In the genomic region with DNA sequence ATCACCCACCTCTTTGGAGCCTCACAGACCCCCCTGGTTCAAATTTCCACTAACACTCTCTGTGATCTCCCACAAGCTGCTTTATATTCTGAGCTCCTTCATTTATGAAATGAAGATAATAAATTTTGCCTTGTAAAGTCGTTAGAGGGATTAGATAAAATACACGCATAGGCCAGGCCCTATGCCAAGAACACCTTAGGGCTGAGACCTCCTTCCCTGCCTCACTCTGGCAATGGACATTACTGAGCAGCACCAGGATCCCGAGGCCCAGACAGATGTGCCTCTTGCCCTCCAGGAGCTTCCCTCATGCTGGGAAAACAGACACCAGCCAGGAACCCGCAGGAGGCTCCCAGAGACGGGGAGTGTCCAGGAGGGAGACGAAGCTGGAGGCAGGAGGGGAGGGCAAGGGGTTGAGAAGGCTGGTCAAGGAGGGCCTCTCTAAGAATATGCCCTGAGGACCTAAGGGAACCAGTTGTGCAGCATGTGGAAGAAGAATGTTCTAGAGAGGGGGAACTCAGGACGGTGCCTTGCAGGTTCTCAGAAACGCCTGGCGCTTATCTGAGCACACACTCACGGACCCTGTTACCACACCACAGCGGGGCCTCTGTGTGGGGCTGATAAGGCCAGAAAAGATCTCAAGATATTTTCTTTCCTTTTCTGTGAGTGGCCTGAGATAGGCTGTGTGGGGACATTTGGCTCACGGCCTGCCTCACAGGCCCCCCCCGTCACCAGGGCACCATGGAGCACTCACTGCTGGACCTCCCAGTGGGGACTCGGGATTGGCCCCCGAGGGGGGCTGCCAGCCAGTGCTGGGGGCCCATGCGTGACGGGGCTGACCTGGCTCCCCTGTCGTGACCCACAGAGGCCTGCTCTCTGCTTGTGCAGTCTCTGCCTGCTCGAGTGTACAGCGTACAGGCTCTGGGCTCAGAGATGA, we compare ENCODE assay signal across 15 cellular contexts. TPM values are rescaled to one million over a fixed set of nuclear protein-coding genes. Genes with fewer than 3 reads are reported as not detected.
DNase-seq lines count a peak whose midpoint lies in the region; ATAC-seq, FAIRE-seq and TF ChIP-seq lines count a peak whose summit lies in the region.
"Had no signal": no experiment of that assay in that cellular context is flagged by ENCODE, and none has a peak within 500 bp of the region (broad histone marks: within the 10 kb centered on the region; RNA-seq: fewer than 3 reads in every experiment).

No MANE protein-coding gene starts in this region.

- H3K4me3 ChIP-seq in H1 (ENCODE audit: extremely low read depth in 1 of 4, insufficient read depth in 2 of 4, low read depth in 3 of 4, low read length in 4 of 4), result no peak overlapping the region
- no peak overlapping the region for H3K4me3 ChIP-seq in trophoblast cell (ENCODE audit: low read depth, low read length)
- no peak overlapping the region for H3K4me3 ChIP-seq in transverse colon
- H3K4me3 ChIP-seq: A549, SJCRH30, tibial artery had no signal

- TF ChIP-seq CTCF in H1 (IDR thresholded peaks at IDR 0.05; ENCODE audit: control extremely low read depth in 1 of 3, insufficient read depth in 1 of 3, low read depth in 1 of 3, low read length in 3 of 3) (no peak), transverse colon (IDR thresholded peaks at IDR 0.05) (no peak)

- no peak for TF ChIP-seq RAD21 in H1 (IDR thresholded peaks at IDR 0.05 in 1 of 2, conservative IDR thresholded peaks at IDR 0.05 in 1 of 2; ENCODE audit: low read depth in 2 of 2, low read length in 2 of 2)

- H4K8ac ChIP-seq in H1 (ENCODE audit: extremely low read depth, insufficient read depth, low read length), result no peak overlapping the region
- H4K8ac ChIP-seq in trophoblast cell (ENCODE audit: low read depth, low read length), result peak overlapping the region; percentile 67

- peak overlapping the region; percentile 21 for H4K12ac ChIP-seq in trophoblast cell (ENCODE audit: low read depth, low read length)

- H3K56ac ChIP-seq in H1 (replicated peaks; ENCODE audit: insufficient read length, low read depth, low read length), result no peak overlapping the region

- TF ChIP-seq EP300 in H1 (IDR thresholded peaks at IDR 0.05; ENCODE audit: borderline replicate concordance in 1 of 2, low read depth in 2 of 2, low read length in 2 of 2), result no peak
- no peak for TF ChIP-seq EP300 in transverse colon (IDR thresholded peaks at IDR 0.05; ENCODE audit: low read depth)

- no peak overlapping the region for H3K9ac ChIP-seq in H1 (replicated peaks in 1 of 4; ENCODE audit: extremely low read depth in 1 of 4, low read depth in 3 of 4, low read length in 3 of 4)
- H3K9ac ChIP-seq in trophoblast cell (ENCODE audit: low read length), result no peak overlapping the region

- H3K18ac ChIP-seq in H1 (ENCODE audit: extremely low read depth, low read length) (no peak overlapping the region), trophoblast cell (ENCODE audit: low read length) (peak overlapping the region; percentile 89)

- H2AK5ac ChIP-seq in H1 (ENCODE audit: low read depth, low read length), result no peak overlapping the region
- peak overlapping the region; percentile 93 for H2AK5ac ChIP-seq in trophoblast cell (ENCODE audit: low read length)

- intact Hi-C loops in activated CD4-positive, alpha-beta T cell treated with anti-CD3 and anti-CD28 coated beads for 36 hours (cut with DNase I, micrococcal nuclease), result no loop called here
- intact Hi-C loops in transverse colon (cut with DNase I; ENCODE audit: low total_unique reads), result loop anchor here (5.0 to 10.0 kb wide), 2 partner anchors 48 to 235 kb away; no protein-coding TSS in a partner anchor

- H4K91ac ChIP-seq in H1 (replicated peaks; ENCODE audit: insufficient read length, low read length) (no peak overlapping the region), trophoblast cell (ENCODE audit: low read depth, low read length) (peak overlapping the region; percentile 98)

- no peaks in the 10 kb centered on the region for H3K9me3 Mint-ChIP-seq in activated CD4-positive, alpha-beta T cell treated with anti-CD3 and anti-CD28 coated beads for 36 hours (ENCODE audit: low read depth)

- H2AFZ ChIP-seq in H1 (ENCODE audit: low read length) (no peak overlapping the region), trophoblast cell (ENCODE audit: insufficient read depth, low read length, poor library complexity) (no peak overlapping the region)

- H3K27ac Mint-ChIP-seq in activated CD4-positive, alpha-beta T cell treated with anti-CD3 and anti-CD28 coated beads for 36 hours, result peak overlapping the region; percentile 76

- H3K4me3 Mint-ChIP-seq in activated CD4-positive, alpha-beta T cell treated with anti-CD3 and anti-CD28 coated beads for 36 hours, result no peak overlapping the region

- no peak for DNase-seq in activated CD4-positive, alpha-beta T cell treated with anti-CD3 and anti-CD28 coated beads for 36 hours
- no peak for DNase-seq in activated CD4-positive, alpha-beta T cell treated with anti-CD3 and anti-CD28 coated beads, Interleukin-2, amount 50 U/mL, for 4 hours
- DNase-seq in SKM-1 treated with dmso at 0.1 percent for 144 hours (lab: John Stamatoyannopoulos, UW; ENCODE audit: unreplicated experiment) (peak; percentile 12), H1 (ENCODE audit: low read depth in 1 of 2, low spot score in 2 of 2) (no peak), trophoblast cell (peak; percentile 98 to 99), transverse colon (no peak), cerebellar nuclear complex (lab: John Stamatoyannopoulos, UW) (no peak)
- no peak for DNase-seq in central memory CD4-positive, alpha-beta T cell
- DNase-seq: activated CD4-positive, CD25-positive, alpha-beta regulatory T cell treated with anti-CD3 and anti-CD28 coated beads, Interleukin-2, amount 50 U/mL, for 72 hours; activated effector memory CD4-positive, alpha-beta T cell treated with anti-CD3 and anti-CD28 coated beads, Interleukin-2, amount 50 U/mL, for 16 hours; NCI-H187; SJCRH30; tibial artery had no signal

- no peaks in the 10 kb centered on the region for H3K27me3 Mint-ChIP-seq in activated CD4-positive, alpha-beta T cell treated with anti-CD3 and anti-CD28 coated beads for 36 hours

- H3K23ac ChIP-seq in H1 (ENCODE audit: insufficient read length) (no peak overlapping the region), trophoblast cell (ENCODE audit: low read length) (no peak overlapping the region)

- H3K79me1 ChIP-seq in H1 (ENCODE audit: low read depth, low read length) (no peaks in the 10 kb centered on the region), trophoblast cell (ENCODE audit: low read length) (peaks cover 57% of the 10 kb centered on the region)

- H2BK5ac ChIP-seq in H1 (ENCODE audit: low read depth, low read length) (no peak overlapping the region), trophoblast cell (ENCODE audit: low read depth, low read length, poor library complexity) (peak overlapping the region; percentile 90)

- TF ChIP-seq POLR2A in H1 (IDR thresholded peaks at IDR 0.05; ENCODE audit: control extremely low read depth in 1 of 2, low read depth in 2 of 2, low read length in 2 of 2) (no peak), transverse colon (IDR thresholded peaks at IDR 0.05) (no peak)

- H3K4me1 Mint-ChIP-seq in activated CD4-positive, alpha-beta T cell treated with anti-CD3 and anti-CD28 coated beads for 36 hours, result peaks cover 56% of the 10 kb centered on the region

- H3K23me2 ChIP-seq in H1 (ENCODE audit: low read depth, low read length), result no peaks in the 10 kb centered on the region

- ATAC-seq in activated CD4-positive, alpha-beta T cell treated with anti-CD3 and anti-CD28 coated beads for 36 hours, result no peak
- ATAC-seq: A549 had no signal

- no peaks in the 10 kb centered on the region for H3K9me3 ChIP-seq in H1 (ENCODE audit: insufficient read depth in 2 of 2, low read depth in 1 of 2, low read length in 1 of 2)
- peaks cover 2% of the 10 kb centered on the region for H3K9me3 ChIP-seq in trophoblast cell (ENCODE audit: insufficient read depth, low read depth, low read length)
- H3K9me3 ChIP-seq in transverse colon, result no peaks in the 10 kb centered on the region
- H3K9me3 ChIP-seq: A549, SJCRH30, tibial artery had no signal

- POLR2A ChIA-PET in activated CD4-positive, alpha-beta T cell treated with anti-CD3 and anti-CD28 coated beads for 36 hours (lab: Charles Lee), result interaction anchor here (1.0 kb wide), 1 partner anchor 11 kb away, joined by 3 read pairs; no protein-coding TSS in a partner anchor
- POLR2A ChIA-PET in H1 (lab: Charles Lee; ENCODE audit: partially characterized antibody), result interaction anchor here (1.0 to 2.2 kb wide), 2 partner anchors 13 to 71 kb away, joined by 3 to 6 read pairs; partner anchors contain the start of gene UBL7

- H4K5ac ChIP-seq in H1 (ENCODE audit: insufficient read length, low read depth, low read length), result no peak overlapping the region

- no peak overlapping the region for H3K27ac ChIP-seq in H1 (ENCODE audit: low read depth, low read length)
- peak overlapping the region; percentile 89 for H3K27ac ChIP-seq in trophoblast cell (ENCODE audit: low read depth, low read length)
- H3K27ac ChIP-seq in transverse colon, result peak overlapping the region in 1 of 4 donors; percentile 9
- H3K27ac ChIP-seq: A549, SJCRH30, tibial artery had no signal

- whole genome bisulfite sequencing in H1 (ENCODE audit: extremely low coverage in 1 of 2, insufficient coverage in 1 of 2, insufficient read length in 1 of 2, insufficient replicate concordance in 2 of 2, low coverage in 1 of 2, low lambda C conversion rate in 2 of 2, missing lambda C conversion rate in 1 of 2), 2 experiments, result 90% methylated on average over 20 of the region's 20 CpGs; no CpG with 5 or more reads in 1 of the 2 experiments
- WGBS in trophoblast cell (ENCODE audit: extremely low coverage, insufficient coverage, insufficient read length), result no CpG with 5 or more reads among the region's 20 CpGs
- WGBS in transverse colon (ENCODE audit: low coverage in 1 of 2), 2 donors, result 76 to 86% methylated on average over 3 to 18 of the region's 20 CpGs

- H2BK20ac ChIP-seq in H1 (ENCODE audit: low read length), result no peak overlapping the region

- H2BK15ac ChIP-seq in H1 (ENCODE audit: low read length), result no peak overlapping the region

- no peak overlapping the region for H2BK120ac ChIP-seq in H1 (replicated peaks; ENCODE audit: low read depth, low read length)
- peak overlapping the region; percentile 98 for H2BK120ac ChIP-seq in trophoblast cell (ENCODE audit: insufficient read depth, low read length, poor library complexity)

- H3K27me3 ChIP-seq in H1 (replicated peaks in 1 of 4; ENCODE audit: control insufficient read depth in 3 of 4, extremely low read depth in 1 of 4, insufficient read depth in 3 of 4, low read length in 3 of 4) (no peaks in the 10 kb centered on the region), trophoblast cell (ENCODE audit: insufficient read depth, low read length) (no peaks in the 10 kb centered on the region), transverse colon (no peaks in the 10 kb centered on the region)

- no peak overlapping the region for H3K4me2 ChIP-seq in H1 (ENCODE audit: insufficient read depth in 1 of 2, low read depth in 2 of 2, low read length in 2 of 2)
- H3K4me2 ChIP-seq in trophoblast cell (ENCODE audit: low read length), result no peak overlapping the region
- H3K4me2 ChIP-seq: A549 had no signal

- FAIRE-seq in H1 (lab: Jason Lieb, UNC), result no peak
- FAIRE-seq: A549 had no signal

- H2BK12ac ChIP-seq in H1 (ENCODE audit: low read depth, low read length) (peak overlapping the region; percentile 68; the same call in 1 of the 2 replicates), trophoblast cell (ENCODE audit: low read length) (peak overlapping the region; percentile 97)

- H3K4me1 ChIP-seq in H1 (replicated peaks in 1 of 4; ENCODE audit: control insufficient read depth in 3 of 4, insufficient read depth in 4 of 4, low read length in 3 of 4) (peaks cover 0 to 18% (median 9%) of the 10 kb centered on the region in 4 experiments; a peak in 5 of 7 replicates), trophoblast cell (ENCODE audit: control insufficient read depth in 1 of 2, insufficient read depth in 2 of 2, low read length in 2 of 2) (peaks cover 58 to 64% of the 10 kb centered on the region in 2 experiments), transverse colon (peaks cover 0 to 3% (median 0%) of the 10 kb centered on the region in 4 donors)
- H3K4me1 ChIP-seq: tibial artery had no signal

- H4K20me1 ChIP-seq in H1 (replicated peaks in 1 of 2; ENCODE audit: control insufficient read depth in 1 of 2, insufficient read depth in 2 of 2, low read length in 2 of 2), result no peaks in the 10 kb centered on the region

- H3K79me2 ChIP-seq in H1 (ENCODE audit: control insufficient read depth in 1 of 2, insufficient read depth in 2 of 2, low read length in 2 of 2), result no peaks in the 10 kb centered on the region
- H3K79me2 ChIP-seq in trophoblast cell (ENCODE audit: control insufficient read depth, insufficient read depth, low read length, poor library complexity), result peaks cover 12% of the 10 kb centered on the region

- no peak overlapping the region for H3K4ac ChIP-seq in H1 (replicated peaks; ENCODE audit: insufficient read length, low read depth, low read length)
- peak overlapping the region; percentile 77 for H3K4ac ChIP-seq in trophoblast cell (ENCODE audit: low read depth, low read length)

- H3K14ac ChIP-seq in H1 (ENCODE audit: insufficient read length), result no peak overlapping the region
- peak overlapping the region; percentile 89 for H3K14ac ChIP-seq in trophoblast cell (ENCODE audit: low read length)

- CTCF ChIA-PET in activated CD4-positive, alpha-beta T cell treated with anti-CD3 and anti-CD28 coated beads for 36 hours (lab: Charles Lee), result interaction anchor here (1.1 to 1.5 kb wide), 6 partner anchors 7 to 50 kb away, joined by 3 to 6 read pairs (median 3); no protein-coding TSS in a partner anchor
- CTCF ChIA-PET in H1 (lab: Charles Lee; ENCODE audit: partially characterized antibody), result interaction anchor here (0.6 to 36.8 kb wide), 11 partner anchors 11 to 99 kb away, joined by 3 to 1311 read pairs (median 6); partner anchors contain the start of gene SEMA7A

- H3K36me3 ChIP-seq in H1 (ENCODE audit: control insufficient read depth in 2 of 4, insufficient read depth in 4 of 4, low read length in 3 of 4) (no peaks in the 10 kb centered on the region), trophoblast cell (ENCODE audit: control insufficient read depth in 1 of 2, insufficient read depth in 2 of 2, low read length in 2 of 2) (no peaks in the 10 kb centered on the region), transverse colon (no peaks in the 10 kb centered on the region)
- H3K36me3 ChIP-seq: SJCRH30, tibial artery had no signal

- H3K36me3 Mint-ChIP-seq in activated CD4-positive, alpha-beta T cell treated with anti-CD3 and anti-CD28 coated beads for 36 hours (ENCODE audit: low read depth), result no peaks in the 10 kb centered on the region

- in situ Hi-C loops in transverse colon (cut with MboI; ENCODE audit: low pct_ligation_motif_present in 1 of 4, low pct_unique_long_range_greater_than_20kb in 1 of 4, low sequenced_read_pairs in 3 of 4), result loop anchor here in 2 of 4 donors (5.0 to 25.0 kb wide), 2 partner anchors 48 to 373 kb away; no protein-coding TSS in a partner anchor

RNA-seq across cellular contexts. Expression of gene CYP11A1, which starts 21.9 kb away (rescaled TPM):
- total RNA-seq in activated CD4-positive, alpha-beta T cell treated with anti-CD3 and anti-CD28 coated beads for 36 hours, result not detected
- total RNA-seq in H1 (2021; fragmentation: NEBNext Ultra II Directional; extraction: Animal tissue kit (Norgen Biotek cat#: 25700)), result 1.9 and 3.3 TPM in 2 replicates
- polyA plus RNA-seq in H1 (2011; rRNA removed), result 7.2 and 7.5 TPM in 2 replicates
- polyA plus RNA-seq in H1 (2011; cell fraction: cytosol; rRNA removed), result 6.9 TPM
- 7.1 TPM for polyA plus RNA-seq in H1 (2011; cell fraction: nucleus; rRNA removed)
- polyA plus RNA-seq in H1 (2012, experiment 1 of 2), result 3.6 to 5.9 TPM (median 4.9 TPM) in 4 replicates
- 4.9 TPM for polyA plus RNA-seq in H1 (2012, experiment 2 of 2)
- polyA plus RNA-seq in H1 (2013, experiment 1 of 2), result 2.0 TPM
- polyA plus RNA-seq in H1 (2013, experiment 2 of 2), result 2.0 TPM
- 6.3 and 7.6 TPM in 2 replicates for polyA minus RNA-seq in H1 (2011; rRNA and poly(A)+ RNA removed)
- 4.3 TPM for polyA minus RNA-seq in H1 (2011; cell fraction: cytosol; rRNA and poly(A)+ RNA removed)
- polyA minus RNA-seq in H1 (2011; cell fraction: nucleus; rRNA and poly(A)+ RNA removed), result 2.8 TPM
- 217 and 235 TPM in 2 replicates for polyA plus RNA-seq in trophoblast cell (2013)
- under 1 TPM in 2 of 4 donors, not detected in 2; 0.40 to 0.79 TPM for total RNA-seq in transverse colon
- total RNA-seq: lung microvascular endothelial cell, SJCRH30 had no signal

RNA-seq across cellular contexts. Expression of gene SEMA7A, which starts 44.4 kb away (rescaled TPM):
- total RNA-seq in activated CD4-positive, alpha-beta T cell treated with anti-CD3 and anti-CD28 coated beads for 36 hours, result 10 to 100 TPM; 57.3 to 57.7 TPM
- total RNA-seq in H1 (2021; fragmentation: NEBNext Ultra II Directional; extraction: Animal tissue kit (Norgen Biotek cat#: 25700)), result 14.6 and 15.0 TPM in 2 replicates
- 10.7 and 13.4 TPM in 2 replicates for polyA plus RNA-seq in H1 (2011; rRNA removed)
- polyA plus RNA-seq in H1 (2011; cell fraction: cytosol; rRNA removed), result 10.9 TPM
- polyA plus RNA-seq in H1 (2011; cell fraction: nucleus; rRNA removed), result 19.2 TPM
- 10.5 to 14.0 TPM (median 12.0 TPM) in 4 replicates for polyA plus RNA-seq in H1 (2012, experiment 1 of 2)
- polyA plus RNA-seq in H1 (2012, experiment 2 of 2), result 11.5 TPM
- 16.7 TPM for polyA plus RNA-seq in H1 (2013, experiment 1 of 2)
- 16.7 TPM for polyA plus RNA-seq in H1 (2013, experiment 2 of 2)
- polyA minus RNA-seq in H1 (2011; rRNA and poly(A)+ RNA removed), result 10.7 and 12.5 TPM in 2 replicates
- 4.6 TPM for polyA minus RNA-seq in H1 (2011; cell fraction: cytosol; rRNA and poly(A)+ RNA removed)
- polyA minus RNA-seq in H1 (2011; cell fraction: nucleus; rRNA and poly(A)+ RNA removed), result 9.5 TPM
- 135 and 149 TPM in 2 replicates for polyA plus RNA-seq in trophoblast cell (2013)
- total RNA-seq in transverse colon, result 1 to 10 TPM in 3 of 4 donors, under 1 TPM in 1; 0.20 to 5.6 (median 3.1) TPM

Comparison
In these comparisons a context has a peak if more than half of its experiments do, and no peak if none do; other contexts are left out.
1. DNase-seq: peak in SKM-1 treated with dmso at 0.1 percent for 144 hours (single experiment) and trophoblast cell (2 of 2); none in activated CD4-positive, alpha-beta T cell treated with anti-CD3 and anti-CD28 coated beads for 36 hours (single experiment), activated CD4-positive, alpha-beta T cell treated with anti-CD3 and anti-CD28 coated beads, Interleukin-2, amount 50 U/mL, for 4 hours (0 of 2), H1 (0 of 2), central memory CD4-positive, alpha-beta T cell (single experiment), transverse colon (single experiment) and cerebellar nuclear complex (0 of 2).